ENCODE assay signal across 8 cellular contexts in genomic region chr12:132084681-132085635, GRCh38. TPM values are rescaled to one million over a fixed set of nuclear protein-coding genes. Genes with fewer than 3 reads are reported as not detected.
DNase-seq lines count a peak whose midpoint lies in the region; FAIRE-seq and TF ChIP-seq lines count a peak whose summit lies in the region.

No MANE protein-coding gene starts in this region.

- H3K4me3 ChIP-seq in cardiac fibroblast (replicated peaks in 1 of 2; ENCODE audit: low read depth in 2 of 2, low read length in 2 of 2), result peak overlapping the region; percentile 80 to 82
- peak overlapping the region; percentile 60 to 71 for H3K4me3 ChIP-seq in kidney (ENCODE audit: low read length in 2 of 2)

- DNase-seq in NCI-H1105 (lab: John Stamatoyannopoulos, UW), result peak; percentile 43
- no peak for DNase-seq in NCI-H1105 treated with DMSO at 0.1 percent for 48 hours (lab: John Stamatoyannopoulos, UW)
- DNase-seq in KBM-7, result peak; percentile 43
- DNase-seq in UCSD-AML1 (lab: John Stamatoyannopoulos, UW; ENCODE audit: unreplicated experiment), result peak; percentile 78
- peak; percentile 52 to 67 for DNase-seq in cardiac fibroblast (ENCODE audit: low read depth in 2 of 2)
- peak; percentile 90 for DNase-seq in kidney
- peak; percentile 26 to 43 for DNase-seq in stimulated activated CD4-positive, alpha-beta T cell treated with anti-CD3 and anti-CD28 coated beads, Interleukin-15, amount 100 ng/mL, for 48 hours (ENCODE audit: low read depth in 2 of 2)
- no peak for DNase-seq in cortex of kidney (lab: John Stamatoyannopoulos, UW)

- in situ Hi-C loops in KBM-7 (cut with MboI; ENCODE audit: low pct_unique_long_range_greater_than_20kb, low sequenced_read_pairs), result no loop called here

- H3K4me1 ChIP-seq in kidney (ENCODE audit: control insufficient read depth in 1 of 2, insufficient read depth in 1 of 2, low read depth in 1 of 2, low read length in 2 of 2), result peaks cover 3 to 11% of the 10 kb centered on the region in 2 donors

- no peak for FAIRE-seq in kidney (lab: Jason Lieb, UNC)

- no peaks in the 10 kb centered on the region for H3K9me3 ChIP-seq in kidney (ENCODE audit: control insufficient read depth in 1 of 2, low read length in 2 of 2)

- intact Hi-C loops in kidney (cut with DNase I), result no loop called here

- H3K27ac ChIP-seq in kidney (ENCODE audit: low read depth in 2 of 2, low read length in 2 of 2), result peak overlapping the region; percentile 55 to 76

- H3K36me3 ChIP-seq in kidney (ENCODE audit: control insufficient read depth in 1 of 2, insufficient read depth in 2 of 2, low read length in 2 of 2), result no peaks in the 10 kb centered on the region

- H3K9ac ChIP-seq in kidney (ENCODE audit: low read length in 2 of 2), result peak overlapping the region in 1 of 2 donors; percentile 72

- TF ChIP-seq CTCF in cardiac fibroblast (IDR thresholded peaks at IDR 0.05; ENCODE audit: low read depth, low read length), result no peak
- TF ChIP-seq CTCF in kidney (IDR thresholded peaks at IDR 0.05; ENCODE audit: borderline replicate concordance, extremely low read depth, insufficient read depth), result no peak

RNA-seq across cellular contexts. Expression of gene DDX51, which starts 59.2 kb away (rescaled TPM):
- 19.6 TPM for total RNA-seq in kidney
- polyA plus RNA-seq in kidney (ENCODE audit: insufficient read depth, low read depth, low replicate concordance), result 10.3 TPM

RNA-seq across cellular contexts. Expression of gene NOC4L, which starts 59.3 kb away (rescaled TPM):
- 20.0 TPM for total RNA-seq in kidney
- 22.3 TPM for polyA plus RNA-seq in kidney (ENCODE audit: insufficient read depth, low read depth, low replicate concordance)

Comparison
In these comparisons a context has a peak if more than half of its experiments do, and no peak if none do; other contexts are left out.
1. DNase-seq: peak in NCI-H1105 (single experiment), KBM-7 (single experiment), UCSD-AML1 (single experiment), cardiac fibroblast (2 of 2), kidney (single experiment) and stimulated activated CD4-positive, alpha-beta T cell treated with anti-CD3 and anti-CD28 coated beads, Interleukin-15, amount 100 ng/mL, for 48 hours (2 of 2); none in NCI-H1105 treated with DMSO at 0.1 percent for 48 hours (single experiment) and cortex of kidney (single experiment).